In genomic region chr15:58443291-58443690, GRCh38 we compare ENCODE assay signal across 2 cellular contexts.
TF ChIP-seq lines count a peak whose summit lies in the region.

No MANE protein-coding gene starts in this region.

TF ChIP-seq in A549, 52 proteins besides CTCF, POLR2A, EP300 and RAD21:
- no peak for TF ChIP-seq ZC3H11A (IDR thresholded peaks at IDR 0.05)
- TF ChIP-seq MAFK (IDR thresholded peaks at IDR 0.05; ENCODE audit: partially characterized antibody): no peak
- TF ChIP-seq POLR2AphosphoS2 (conservative IDR thresholded peaks at IDR 0.05; ENCODE audit: low read length): no peak
- TF ChIP-seq KDM1A (IDR thresholded peaks at IDR 0.05; ENCODE audit: low read depth): no peak
- TF ChIP-seq BHLHE40 (IDR thresholded peaks at IDR 0.05; ENCODE audit: low read depth, low read length): no peak
- TF ChIP-seq ZNF302 (CRISPR knock-in tag; IDR thresholded peaks at IDR 0.05): no peak
- TF ChIP-seq HOXB5 (CRISPR knock-in tag; IDR thresholded peaks at IDR 0.05): no peak

TF ChIP-seq in SK-N-SH, 30 proteins besides CTCF, POLR2A, EP300 and RAD21:
- TF ChIP-seq RXRA (IDR thresholded peaks at IDR 0.05; ENCODE audit: borderline replicate concordance, low read depth) (no peak), MXI1 (IDR thresholded peaks at IDR 0.05; ENCODE audit: low read depth, low read length) (no peak), ZBTB33 (IDR thresholded peaks at IDR 0.05; ENCODE audit: borderline replicate concordance, low read depth) (no peak), FOSL2 (IDR thresholded peaks at IDR 0.05; ENCODE audit: borderline replicate concordance, low read depth) (no peak), FOXJ3 (CRISPR knock-in tag; IDR thresholded peaks at IDR 0.05) (no peak)
- TF ChIP-seq, protein P1, sequence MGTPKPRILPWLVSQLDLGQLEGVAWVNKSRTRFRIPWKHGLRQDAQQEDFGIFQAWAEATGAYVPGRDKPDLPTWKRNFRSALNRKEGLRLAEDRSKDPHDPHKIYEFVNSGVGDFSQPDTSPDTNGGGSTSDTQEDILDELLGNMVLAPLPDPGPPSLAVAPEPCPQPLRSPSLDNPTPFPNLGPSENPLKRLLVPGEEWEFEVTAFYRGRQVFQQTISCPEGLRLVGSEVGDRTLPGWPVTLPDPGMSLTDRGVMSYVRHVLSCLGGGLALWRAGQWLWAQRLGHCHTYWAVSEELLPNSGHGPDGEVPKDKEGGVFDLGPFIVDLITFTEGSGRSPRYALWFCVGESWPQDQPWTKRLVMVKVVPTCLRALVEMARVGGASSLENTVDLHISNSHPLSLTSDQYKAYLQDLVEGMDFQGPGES (IDR thresholded peaks at IDR 0.05; ENCODE audit: low read depth, low read length): no peak
